Comparison of ENCODE assay signal across 1 cellular context in the genomic region with DNA sequence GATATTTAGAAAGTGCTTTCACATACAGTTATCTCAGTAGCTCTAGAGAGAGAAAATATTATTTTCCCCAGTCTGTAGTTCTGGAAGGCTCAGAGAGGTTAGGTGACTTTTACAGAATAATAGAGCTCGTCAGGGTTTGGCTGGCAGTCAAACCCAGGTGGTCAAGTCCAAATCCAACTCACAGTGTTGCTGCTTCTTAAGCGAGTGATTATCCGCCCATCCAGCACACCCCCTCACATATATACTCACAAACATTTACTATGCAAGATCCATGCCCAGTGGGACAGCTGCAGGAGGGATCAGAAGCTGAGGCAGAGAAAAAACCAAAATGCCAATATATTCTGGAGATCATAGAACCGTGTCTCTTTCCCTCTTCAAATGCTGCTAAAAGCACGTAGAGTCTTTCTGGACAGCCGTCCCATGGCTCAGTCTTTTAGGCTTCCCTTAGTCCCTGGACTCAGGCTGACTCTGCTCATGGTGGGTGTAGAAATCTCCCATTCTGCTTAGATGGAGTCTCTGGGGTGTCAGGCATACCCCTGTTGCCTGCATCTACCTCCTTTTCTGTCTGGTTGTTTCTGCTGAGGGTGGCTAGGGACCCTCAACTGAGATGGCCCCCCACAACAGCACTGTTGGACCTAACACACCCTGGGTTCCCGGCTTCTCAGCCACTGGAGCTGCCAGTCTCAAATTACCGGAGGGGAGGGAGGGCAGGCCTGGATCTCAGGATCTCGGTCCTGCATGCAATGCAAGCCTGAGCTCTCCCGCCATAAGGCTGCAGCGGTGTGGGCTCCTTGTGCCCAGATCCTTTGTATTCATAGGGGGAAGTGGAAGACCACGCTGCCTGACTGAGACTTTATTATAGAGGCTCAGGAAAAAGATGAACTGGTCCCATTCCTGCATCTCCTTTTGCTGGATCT.
TF ChIP-seq lines count a peak whose summit lies in the region.

A gene with protein sequence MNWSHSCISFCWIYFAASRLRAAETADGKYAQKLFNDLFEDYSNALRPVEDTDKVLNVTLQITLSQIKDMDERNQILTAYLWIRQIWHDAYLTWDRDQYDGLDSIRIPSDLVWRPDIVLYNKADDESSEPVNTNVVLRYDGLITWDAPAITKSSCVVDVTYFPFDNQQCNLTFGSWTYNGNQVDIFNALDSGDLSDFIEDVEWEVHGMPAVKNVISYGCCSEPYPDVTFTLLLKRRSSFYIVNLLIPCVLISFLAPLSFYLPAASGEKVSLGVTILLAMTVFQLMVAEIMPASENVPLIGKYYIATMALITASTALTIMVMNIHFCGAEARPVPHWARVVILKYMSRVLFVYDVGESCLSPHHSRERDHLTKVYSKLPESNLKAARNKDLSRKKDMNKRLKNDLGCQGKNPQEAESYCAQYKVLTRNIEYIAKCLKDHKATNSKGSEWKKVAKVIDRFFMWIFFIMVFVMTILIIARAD (plus strand): TSS at position 743 of the 917 bp plus-strand sequence. CDS start 135 bp downstream, at position 878.

TF ChIP-seq in HCT116, 20 proteins besides CTCF, POLR2A, EP300 and RAD21:
- TF ChIP-seq EGR1 (IDR thresholded peaks at IDR 0.05; ENCODE audit: low read depth) (no peak), CEBPB (IDR thresholded peaks at IDR 0.05; ENCODE audit: low read depth) (no peak), SRF (IDR thresholded peaks at IDR 0.05; ENCODE audit: low read depth) (no peak), FOSL1 (IDR thresholded peaks at IDR 0.05; ENCODE audit: low read depth) (no peak), TCF7L2 (IDR thresholded peaks at IDR 0.05; ENCODE audit: borderline replicate concordance, extremely low read depth, insufficient read depth, insufficient read length) (no peak), SP1 (IDR thresholded peaks at IDR 0.05; ENCODE audit: low read depth) (no peak), YY1 (IDR thresholded peaks at IDR 0.05; ENCODE audit: extremely low read depth, insufficient replicate concordance, low read depth, low read length) (no peak), POLR2AphosphoS5 (IDR thresholded peaks at IDR 0.05; ENCODE audit: low read depth, low read length) (no peak), JUND (IDR thresholded peaks at IDR 0.05) (no peak), REST (IDR thresholded peaks at IDR 0.05; ENCODE audit: low read depth) (no peak), ZFX (IDR thresholded peaks at IDR 0.05) (no peak), ELF1 (IDR thresholded peaks at IDR 0.05; ENCODE audit: borderline replicate concordance, low read depth) (no peak)
- TF ChIP-seq, protein P1, sequence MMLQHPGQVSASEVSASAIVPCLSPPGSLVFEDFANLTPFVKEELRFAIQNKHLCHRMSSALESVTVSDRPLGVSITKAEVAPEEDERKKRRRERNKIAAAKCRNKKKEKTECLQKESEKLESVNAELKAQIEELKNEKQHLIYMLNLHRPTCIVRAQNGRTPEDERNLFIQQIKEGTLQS (IDR thresholded peaks at IDR 0.05) = no peak
- TF ChIP-seq, protein P2, sequence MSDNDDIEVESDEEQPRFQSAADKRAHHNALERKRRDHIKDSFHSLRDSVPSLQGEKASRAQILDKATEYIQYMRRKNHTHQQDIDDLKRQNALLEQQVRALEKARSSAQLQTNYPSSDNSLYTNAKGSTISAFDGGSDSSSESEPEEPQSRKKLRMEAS (IDR thresholded peaks at IDR 0.05) = no peak
